8 cellular contexts compared by ENCODE assay signal in the genomic region with DNA sequence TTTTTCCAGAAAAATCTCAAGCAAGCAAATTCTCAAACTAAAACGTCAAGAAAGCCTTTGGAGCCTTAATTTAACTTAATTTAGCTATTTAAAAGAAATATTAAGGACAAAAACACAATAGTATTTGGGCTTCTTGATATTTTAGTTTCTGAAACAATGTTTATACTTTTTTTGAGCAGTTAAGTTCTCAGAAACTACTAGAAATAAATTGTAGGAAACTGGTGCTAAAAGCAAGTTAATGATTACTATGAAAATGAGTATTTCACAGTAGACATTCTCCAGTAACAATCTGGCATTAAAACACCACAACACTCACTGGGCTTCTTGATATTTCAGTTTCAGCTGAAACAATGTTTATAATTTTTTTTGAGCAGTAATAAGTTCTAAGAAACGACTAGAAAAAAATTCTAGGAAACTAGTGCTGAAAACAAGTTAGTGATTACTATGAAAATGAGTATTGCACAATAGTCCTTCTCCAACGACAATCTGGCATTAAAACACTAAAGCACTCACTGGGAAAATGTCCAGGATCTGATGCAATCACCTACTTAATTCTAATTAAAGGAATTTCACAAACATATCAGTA. TPM values are rescaled to one million over a fixed set of nuclear protein-coding genes. Genes with fewer than 3 reads are reported as not detected.
DNase-seq lines count a peak whose midpoint lies in the region; ATAC-seq and TF ChIP-seq lines count a peak whose summit lies in the region.

No MANE protein-coding gene starts in this region.

- H3K27me3 ChIP-seq in ascending aorta (no peaks in the 10 kb centered on the region), layer of hippocampus (ENCODE audit: control insufficient read depth, insufficient read depth, low read length) (no peaks in the 10 kb centered on the region)

- DNase-seq in ACHN (peak; percentile 48), HT-29 (ENCODE audit: low spot score) (peak; percentile 79), ascending aorta (ENCODE audit: low spot score in 2 of 2) (no peak), HEK293T (ENCODE audit: extremely low spot score) (no peak)

- intact Hi-C loops in ascending aorta (cut with DNase I) = loop anchor here (1.0 kb wide), 1 partner anchor 45 kb away; a partner anchor contains a TSS

- peak overlapping the region; percentile 65 to 80 for H3K27ac ChIP-seq in ascending aorta
- H3K27ac ChIP-seq in layer of hippocampus (ENCODE audit: low read depth, low read length) = peak overlapping the region; percentile 21

- CTCF ChIA-PET in HEK293T (lab: Yijun Ruan, JAX) = interaction anchor here (0.7 kb wide), 1 partner anchor 107 kb away, joined by 3 read pairs; no protein-coding TSS in a partner anchor

- POLR2A ChIA-PET in HEK293T (lab: Yijun Ruan, JAX) = no interaction called here

- peak overlapping the region; percentile 4 to 20 for H3K4me3 ChIP-seq in ascending aorta

- TF ChIP-seq CTCF in ascending aorta (IDR thresholded peaks at IDR 0.05) = no peak

- no peaks in the 10 kb centered on the region for H3K36me3 ChIP-seq in ascending aorta

- no peak for ATAC-seq in GM21528 (IDR thresholded peaks at IDR 0.05; ENCODE audit: low FRiP score, unreplicated experiment)
- ATAC-seq in HG02938 (IDR thresholded peaks at IDR 0.05; ENCODE audit: unreplicated experiment) = no peak
- ATAC-seq in HG03378 (IDR thresholded peaks at IDR 0.05; ENCODE audit: unreplicated experiment) = no peak

- no peaks in the 10 kb centered on the region for H3K9me3 ChIP-seq in ascending aorta

- peaks cover 6 to 51% of the 10 kb centered on the region in 2 donors for H3K4me1 ChIP-seq in ascending aorta

- in situ Hi-C loops in ACHN (cut with HindIII; ENCODE audit: low pct_ligation_motif_present, low pct_unique_long_range_greater_than_20kb, low sequenced_read_pairs) = no loop called here

TF ChIP-seq in HEK293T, 16 proteins besides CTCF, POLR2A, EP300 and RAD21:
- TF ChIP-seq L3MBTL2 (conservative IDR thresholded peaks at IDR 0.05) (no peak), ARNT (IDR thresholded peaks at IDR 0.05) (no peak)

RNA-seq across cellular contexts. Expression of a gene that starts 45.1 kb away (rescaled TPM):
- 6.8 and 10.0 TPM in 2 replicates for total RNA-seq in HT-29 (2014; rRNA removed; shearing (Covaris generic))
- total RNA-seq in ascending aorta = 40.3 TPM

RNA-seq across cellular contexts. Expression of a gene that starts 45.4 kb away (rescaled TPM):
- total RNA-seq in HT-29 (2014; rRNA removed; shearing (Covaris generic)) = 7.6 and 8.1 TPM in 2 replicates
- 22.8 TPM for total RNA-seq in ascending aorta

RNA-seq across cellular contexts. Expression of a gene that starts 49.0 kb away (rescaled TPM):
- 0.13 and 1.2 TPM in 2 replicates for total RNA-seq in HT-29 (2014; rRNA removed; shearing (Covaris generic))
- 0.32 TPM for total RNA-seq in ascending aorta

Comparison
In these comparisons a context has a peak if more than half of its experiments do, and no peak if none do; other contexts are left out.
1. DNase-seq: peak in ACHN (single experiment) and HT-29 (single experiment); none in ascending aorta (0 of 2) and HEK293T (single experiment).